In genomic region chr6:3848380-3848779, GRCh38 we compare ENCODE assay signal across 8 cellular contexts. TPM values are rescaled to one million over a fixed set of nuclear protein-coding genes. Genes with fewer than 3 reads are reported as not detected.
A peak's percentile ranks its signal among the peaks of the same experiment; 100 is the strongest.
DNase-seq lines count a peak whose midpoint lies in the region; ATAC-seq and TF ChIP-seq lines count a peak whose summit lies in the region.

No MANE protein-coding gene starts in this region.

- H3K9me3 ChIP-seq in RWPE2 (ENCODE audit: severe bottlenecking), result no peaks in the 10 kb centered on the region
- no peaks in the 10 kb centered on the region for H3K9me3 ChIP-seq in prostate gland

- TF ChIP-seq CTCF in RWPE2 (IDR thresholded peaks at IDR 0.05; ENCODE audit: poor library complexity, severe bottlenecking) (no peak), prostate gland (IDR thresholded peaks at IDR 0.05) (no peak)

- H3K27ac ChIP-seq in RWPE2 (ENCODE audit: poor library complexity, severe bottlenecking), result peak overlapping the region; percentile 15
- H3K27ac ChIP-seq in prostate gland, result peak overlapping the region; percentile 45 to 64

- ATAC-seq in RWPE2 (ENCODE audit: low read depth) (no peak), GM21526 (IDR thresholded peaks at IDR 0.05; ENCODE audit: low FRiP score, unreplicated experiment) (no peak)

- H3K4me1 ChIP-seq in RWPE2 (ENCODE audit: insufficient read depth, poor library complexity, severe bottlenecking) (peaks cover 13% of the 10 kb centered on the region), prostate gland (replicated peaks) (no peaks in the 10 kb centered on the region)

- H3K4me3 ChIP-seq in RWPE2 (ENCODE audit: severe bottlenecking) (no peak overlapping the region), prostate gland (peak overlapping the region in 1 of 2 donors; percentile 38)

- peak; percentile 31 for DNase-seq in EH (ENCODE audit: low read depth)
- no peak for DNase-seq in RWPE2 (ENCODE audit: low spot score)
- peak; percentile 90 for DNase-seq in fibroblast of gingiva (ENCODE audit: low read depth)
- DNase-seq in prostate gland (ENCODE audit: low spot score), result no peak
- DNase-seq in NCI-H1930 (lab: John Stamatoyannopoulos, UW), result no peak
- no peak for DNase-seq in cortex of kidney (lab: John Stamatoyannopoulos, UW)
- no peak for DNase-seq in activated CD4-positive, alpha-beta T cell treated with anti-CD3 and anti-CD28 coated beads for 4 hours

- H3K27me3 ChIP-seq in RWPE2 (ENCODE audit: insufficient read depth, poor library complexity, severe bottlenecking), result no peaks in the 10 kb centered on the region
- no peaks in the 10 kb centered on the region for H3K27me3 ChIP-seq in prostate gland (replicated peaks; ENCODE audit: insufficient read depth)

- H3K36me3 ChIP-seq in RWPE2 (ENCODE audit: low read depth) (no peaks in the 10 kb centered on the region), prostate gland (no peaks in the 10 kb centered on the region)

- TF ChIP-seq POLR2A in prostate gland (IDR thresholded peaks at IDR 0.05), result no peak

- 83% methylated on average over 9 of the region's 9 CpGs for WGBS in prostate gland

- intact Hi-C loops in prostate gland (cut with DNase I), result loop anchor here (2.0 kb wide), 1 partner anchor 98 kb away; the partner anchor contains the start of gene PXDC1

RNA-seq across cellular contexts. Expression of gene FAM50B, which starts 0.8 kb away (rescaled TPM):
- total RNA-seq in prostate gland, result 10 to 100 TPM; 14.2 to 36.4 TPM

Comparison
In these comparisons a context has a peak if more than half of its experiments do, and no peak if none do; other contexts are left out.
1. DNase-seq: peak in EH (single experiment) and fibroblast of gingiva (single experiment); none in RWPE2 (single experiment), prostate gland (single experiment), NCI-H1930 (0 of 2), cortex of kidney (single experiment) and activated CD4-positive, alpha-beta T cell treated with anti-CD3 and anti-CD28 coated beads for 4 hours (0 of 2).